ENCODE assay signal across 12 cellular contexts in the genomic region with DNA sequence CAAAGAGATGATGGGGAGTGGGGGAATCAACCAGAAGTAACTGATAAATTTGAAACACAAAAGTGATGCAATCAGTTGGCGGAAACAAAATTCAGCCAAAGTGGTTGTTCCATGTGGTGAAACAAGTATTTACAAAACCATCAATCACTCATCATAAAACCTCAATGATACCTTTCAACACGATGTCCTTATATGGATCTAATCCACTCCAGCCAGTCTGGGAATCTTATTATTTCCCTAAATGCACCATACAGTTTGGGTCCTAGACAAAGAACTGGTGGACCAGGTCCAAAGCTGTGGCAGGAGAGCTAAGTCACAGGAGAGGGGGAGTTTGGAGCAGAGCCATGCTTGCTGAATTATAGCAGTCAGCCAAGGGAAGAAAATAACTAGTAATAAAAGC.
DNase-seq lines count a peak whose midpoint lies in the region; ATAC-seq and TF ChIP-seq lines count a peak whose summit lies in the region.
"Had no signal": no experiment of that assay in that cellular context is flagged by ENCODE, and none has a peak within 500 bp of the region (broad histone marks: within the 10 kb centered on the region; RNA-seq: fewer than 3 reads in every experiment).

No MANE protein-coding gene starts in this region.

- H3K9me3 Mint-ChIP-seq in GM23338 = no peaks in the 10 kb centered on the region
- no peaks in the 10 kb centered on the region for H3K9me3 Mint-ChIP-seq in activated CD4-positive, alpha-beta T cell treated with anti-CD3 and anti-CD28 coated beads, Interleukin-2, amount 10 ng/mL, durations not matched to agents 7 days and 5 days

- H4K20me1 ChIP-seq in GM23338 (replicated peaks; ENCODE audit: insufficient read depth) = no peaks in the 10 kb centered on the region

- no peak overlapping the region for H3K27ac ChIP-seq in GM23338 (ENCODE audit: low read depth)

- no peak for TF ChIP-seq CTCF in GM23338 (conservative IDR thresholded peaks at IDR 0.05; ENCODE audit: low read depth in 2 of 2)

- intact Hi-C loops in head of caudate nucleus (cut with DNase I) = no loop called here

- no peaks in the 10 kb centered on the region for H3K36me3 Mint-ChIP-seq in GM23338 (ENCODE audit: low read depth)
- H3K36me3 Mint-ChIP-seq in activated CD4-positive, alpha-beta T cell treated with anti-CD3 and anti-CD28 coated beads, Interleukin-2, amount 10 ng/mL, durations not matched to agents 7 days and 5 days (ENCODE audit: low read depth) = no peaks in the 10 kb centered on the region
- H3K36me3 Mint-ChIP-seq: activated naive CD8-positive, alpha-beta T cell had no signal

- H3K27ac Mint-ChIP-seq in GM23338 = no peak overlapping the region
- no peak overlapping the region for H3K27ac Mint-ChIP-seq in activated CD4-positive, alpha-beta T cell treated with anti-CD3 and anti-CD28 coated beads, Interleukin-2, amount 10 ng/mL, durations not matched to agents 7 days and 5 days
- H3K27ac Mint-ChIP-seq: activated naive CD8-positive, alpha-beta T cell; T-helper 2 cell treated with Interferon-gamma antibody and Interleukin-4, amounts not matched to agents 5 μg/mL and 100 μg/mL, for 36 hours had no signal

- H3K4me2 ChIP-seq in GM23338 = no peak overlapping the region

- no peak for ATAC-seq in GM23338
- ATAC-seq in GM21619 (IDR thresholded peaks at IDR 0.05; ENCODE audit: unreplicated experiment) = no peak

- no peaks in the 10 kb centered on the region for H3K79me2 ChIP-seq in GM23338 (replicated peaks; ENCODE audit: insufficient read depth)

- DNase-seq in GM23338 (ENCODE audit: low spot score) (no peak), NCI-H1436 treated with DMSO at 0.1 percent for 48 hours (lab: John Stamatoyannopoulos, UW) (peak; percentile 82), amniotic epithelial cell (ENCODE audit: low read depth) (peak; percentile 32), renal cortical epithelial cell (ENCODE audit: low read depth) (peak; percentile 91), head of caudate nucleus (no peak), HPDE6-E6E7 (ENCODE audit: extremely low spot score) (no peak)
- DNase-seq in activated CD4-positive, alpha-beta T cell treated with anti-CD3 and anti-CD28 coated beads, Interleukin-2, amount 10 ng/mL, durations not matched to agents 7 days and 5 days = no peak
- DNase-seq: effector CD8-positive, alpha-beta T cell; retina had no signal

- no peaks in the 10 kb centered on the region for H3K27me3 Mint-ChIP-seq in GM23338 (ENCODE audit: insufficient read depth, low read depth, poor library complexity)
- no peaks in the 10 kb centered on the region for H3K27me3 Mint-ChIP-seq in activated CD4-positive, alpha-beta T cell treated with anti-CD3 and anti-CD28 coated beads, Interleukin-2, amount 10 ng/mL, durations not matched to agents 7 days and 5 days
- H3K27me3 Mint-ChIP-seq: activated naive CD8-positive, alpha-beta T cell had no signal

- no peaks in the 10 kb centered on the region for H3K9me2 ChIP-seq in GM23338 (ENCODE audit: insufficient read depth)

- H3K36me3 ChIP-seq in GM23338 (ENCODE audit: insufficient read depth) = no peaks in the 10 kb centered on the region

- H3K4me3 ChIP-seq in GM23338 = no peak overlapping the region

- peak overlapping the region; percentile 25; the same call in 1 of the 2 replicates for H2AFZ ChIP-seq in GM23338

- CTCF ChIA-PET in activated CD4-positive, alpha-beta T cell treated with anti-CD3 and anti-CD28 coated beads, Interleukin-2, amount 10 ng/mL, durations not matched to agents 7 days and 5 days (lab: Charles Lee) = no interaction called here

- H3K27me3 ChIP-seq in GM23338 (ENCODE audit: insufficient read depth) = no peaks in the 10 kb centered on the region

- H3K4me3 Mint-ChIP-seq in GM23338 = no peak overlapping the region
- H3K4me3 Mint-ChIP-seq in activated CD4-positive, alpha-beta T cell treated with anti-CD3 and anti-CD28 coated beads, Interleukin-2, amount 10 ng/mL, durations not matched to agents 7 days and 5 days = no peak overlapping the region
- H3K4me3 Mint-ChIP-seq: activated naive CD8-positive, alpha-beta T cell; T-helper 2 cell treated with Interferon-gamma antibody and Interleukin-4, amounts not matched to agents 5 μg/mL and 100 μg/mL, for 36 hours had no signal

- no peaks in the 10 kb centered on the region for H3F3A ChIP-seq in GM23338 (replicated peaks; ENCODE audit: low read depth)

- H3K4me1 ChIP-seq in GM23338 (ENCODE audit: insufficient read depth) = no peaks in the 10 kb centered on the region

- POLR2A ChIA-PET in activated CD4-positive, alpha-beta T cell treated with anti-CD3 and anti-CD28 coated beads, Interleukin-2, amount 10 ng/mL, durations not matched to agents 7 days and 5 days (lab: Charles Lee) = no interaction called here

- H3K4me1 Mint-ChIP-seq in GM23338 = peaks cover 2% of the 10 kb centered on the region; the same call in 1 of the 3 replicates
- H3K4me1 Mint-ChIP-seq in activated CD4-positive, alpha-beta T cell treated with anti-CD3 and anti-CD28 coated beads, Interleukin-2, amount 10 ng/mL, durations not matched to agents 7 days and 5 days = no peaks in the 10 kb centered on the region

TF ChIP-seq in GM23338, 12 proteins besides CTCF, POLR2A, EP300 and RAD21 (continues in another document):
- no peak for TF ChIP-seq NANOG (IDR thresholded peaks at IDR 0.05; ENCODE audit: borderline replicate concordance)
- no peak for TF ChIP-seq POLR2AphosphoS5 (IDR thresholded peaks at IDR 0.05; ENCODE audit: low read depth)
- TF ChIP-seq, protein P1, sequence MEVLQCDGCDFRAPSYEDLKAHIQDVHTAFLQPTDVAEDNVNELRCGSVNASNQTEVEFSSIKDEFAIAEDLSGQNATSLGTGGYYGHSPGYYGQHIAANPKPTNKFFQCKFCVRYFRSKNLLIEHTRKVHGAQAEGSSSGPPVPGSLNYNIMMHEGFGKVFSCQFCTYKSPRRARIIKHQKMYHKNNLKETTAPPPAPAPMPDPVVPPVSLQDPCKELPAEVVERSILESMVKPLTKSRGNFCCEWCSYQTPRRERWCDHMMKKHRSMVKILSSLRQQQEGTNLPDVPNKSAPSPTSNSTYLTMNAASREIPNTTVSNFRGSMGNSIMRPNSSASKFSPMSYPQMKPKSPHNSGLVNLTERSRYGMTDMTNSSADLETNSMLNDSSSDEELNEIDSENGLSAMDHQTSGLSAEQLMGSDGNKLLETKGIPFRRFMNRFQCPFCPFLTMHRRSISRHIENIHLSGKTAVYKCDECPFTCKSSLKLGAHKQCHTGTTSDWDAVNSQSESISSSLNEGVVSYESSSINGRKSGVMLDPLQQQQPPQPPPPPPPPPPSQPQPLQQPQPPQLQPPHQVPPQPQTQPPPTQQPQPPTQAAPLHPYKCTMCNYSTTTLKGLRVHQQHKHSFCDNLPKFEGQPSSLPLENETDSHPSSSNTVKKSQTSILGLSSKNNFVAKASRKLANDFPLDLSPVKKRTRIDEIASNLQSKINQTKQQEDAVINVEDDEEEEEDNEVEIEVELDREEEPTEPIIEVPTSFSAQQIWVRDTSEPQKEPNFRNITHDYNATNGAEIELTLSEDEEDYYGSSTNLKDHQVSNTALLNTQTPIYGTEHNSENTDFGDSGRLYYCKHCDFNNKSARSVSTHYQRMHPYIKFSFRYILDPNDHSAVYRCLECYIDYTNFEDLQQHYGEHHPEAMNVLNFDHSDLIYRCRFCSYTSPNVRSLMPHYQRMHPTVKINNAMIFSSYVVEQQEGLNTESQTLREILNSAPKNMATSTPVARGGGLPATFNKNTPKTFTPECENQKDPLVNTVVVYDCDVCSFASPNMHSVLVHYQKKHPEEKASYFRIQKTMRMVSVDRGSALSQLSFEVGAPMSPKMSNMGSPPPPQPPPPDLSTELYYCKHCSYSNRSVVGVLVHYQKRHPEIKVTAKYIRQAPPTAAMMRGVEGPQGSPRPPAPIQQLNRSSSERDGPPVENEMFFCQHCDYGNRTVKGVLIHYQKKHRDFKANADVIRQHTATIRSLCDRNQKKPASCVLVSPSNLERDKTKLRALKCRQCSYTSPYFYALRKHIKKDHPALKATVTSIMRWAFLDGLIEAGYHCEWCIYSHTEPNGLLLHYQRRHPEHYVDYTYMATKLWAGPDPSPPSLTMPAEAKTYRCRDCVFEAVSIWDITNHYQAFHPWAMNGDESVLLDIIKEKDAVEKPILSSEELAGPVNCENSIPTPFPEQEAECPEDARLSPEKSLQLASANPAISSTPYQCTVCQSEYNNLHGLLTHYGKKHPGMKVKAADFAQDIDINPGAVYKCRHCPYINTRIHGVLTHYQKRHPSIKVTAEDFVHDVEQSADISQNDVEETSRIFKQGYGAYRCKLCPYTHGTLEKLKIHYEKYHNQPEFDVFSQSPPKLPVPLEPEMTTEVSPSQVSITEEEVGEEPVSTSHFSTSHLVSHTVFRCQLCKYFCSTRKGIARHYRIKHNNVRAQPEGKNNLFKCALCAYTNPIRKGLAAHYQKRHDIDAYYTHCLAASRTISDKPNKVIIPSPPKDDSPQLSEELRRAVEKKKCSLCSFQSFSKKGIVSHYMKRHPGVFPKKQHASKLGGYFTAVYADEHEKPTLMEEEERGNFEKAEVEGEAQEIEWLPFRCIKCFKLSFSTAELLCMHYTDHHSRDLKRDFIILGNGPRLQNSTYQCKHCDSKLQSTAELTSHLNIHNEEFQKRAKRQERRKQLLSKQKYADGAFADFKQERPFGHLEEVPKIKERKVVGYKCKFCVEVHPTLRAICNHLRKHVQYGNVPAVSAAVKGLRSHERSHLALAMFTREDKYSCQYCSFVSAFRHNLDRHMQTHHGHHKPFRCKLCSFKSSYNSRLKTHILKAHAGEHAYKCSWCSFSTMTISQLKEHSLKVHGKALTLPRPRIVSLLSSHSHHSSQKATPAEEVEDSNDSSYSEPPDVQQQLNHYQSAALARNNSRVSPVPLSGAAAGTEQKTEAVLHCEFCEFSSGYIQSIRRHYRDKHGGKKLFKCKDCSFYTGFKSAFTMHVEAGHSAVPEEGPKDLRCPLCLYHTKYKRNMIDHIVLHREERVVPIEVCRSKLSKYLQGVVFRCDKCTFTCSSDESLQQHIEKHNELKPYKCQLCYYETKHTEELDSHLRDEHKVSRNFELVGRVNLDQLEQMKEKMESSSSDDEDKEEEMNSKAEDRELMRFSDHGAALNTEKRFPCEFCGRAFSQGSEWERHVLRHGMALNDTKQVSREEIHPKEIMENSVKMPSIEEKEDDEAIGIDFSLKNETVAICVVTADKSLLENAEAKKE (CRISPR knock-in tag; IDR thresholded peaks at IDR 0.05) = no peak
- TF ChIP-seq ZNF331 (CRISPR knock-in tag; IDR thresholded peaks at IDR 0.05; ENCODE audit: low read depth) = no peak
- no peak for TF ChIP-seq ZNF114 (CRISPR knock-in tag; IDR thresholded peaks at IDR 0.05)
- TF ChIP-seq JUNB (IDR thresholded peaks at IDR 0.05; ENCODE audit: unreplicated experiment) = no peak
- no peak for TF ChIP-seq EZH2phosphoT487 (IDR thresholded peaks at IDR 0.05; ENCODE audit: unreplicated experiment)

Comparison
In these comparisons a context has a peak if more than half of its experiments do, and no peak if none do; other contexts are left out.
1. DNase-seq: peak in NCI-H1436 treated with DMSO at 0.1 percent for 48 hours (single experiment), amniotic epithelial cell (single experiment) and renal cortical epithelial cell (single experiment); none in GM23338 (single experiment), activated CD4-positive, alpha-beta T cell treated with anti-CD3 and anti-CD28 coated beads, Interleukin-2, amount 10 ng/mL, durations not matched to agents 7 days and 5 days (single experiment), head of caudate nucleus (0 of 42) and HPDE6-E6E7 (single experiment).